Comparison of ENCODE assay signal across 8 cellular contexts in genomic region chr17:80782536-80783427, GRCh38.
DNase-seq lines count a peak whose midpoint lies in the region; ATAC-seq and TF ChIP-seq lines count a peak whose summit lies in the region.

No MANE protein-coding gene starts in this region.

- no peaks in the 10 kb centered on the region for H3K79me2 ChIP-seq in mammary epithelial cell (ENCODE audit: insufficient read depth, low read length)

- peaks cover 7% of the 10 kb centered on the region for H3K4me1 Mint-ChIP-seq in MCF 10A (ENCODE audit: insufficient read depth, unreplicated experiment)
- peaks cover 92% of the 10 kb centered on the region for H3K4me1 Mint-ChIP-seq in activated CD8-positive, alpha-beta T cell treated with anti-CD3 and anti-CD28 coated beads, Interleukin-2, amount 10 ng/mL, durations not matched to agents 7 days and 5 days (ENCODE audit: low read depth)

- intact Hi-C loops in MCF 10A (cut with micrococcal nuclease): no loop called here
- intact Hi-C loops in mammary epithelial cell (cut with micrococcal nuclease): no loop called here

- peak; percentile 74 for ATAC-seq in activated CD8-positive, alpha-beta T cell treated with anti-CD3 and anti-CD28 coated beads, Interleukin-2, amount 10 ng/mL, durations not matched to agents 7 days and 5 days
- peak; percentile 44 for ATAC-seq in gastroesophageal sphincter
- ATAC-seq in HG02840 (IDR thresholded peaks at IDR 0.05; ENCODE audit: low FRiP score, unreplicated experiment): no peak
- ATAC-seq in GM19351 (IDR thresholded peaks at IDR 0.05; ENCODE audit: unreplicated experiment): no peak

- H3K9ac ChIP-seq in mammary epithelial cell (ENCODE audit: insufficient read depth, low read length): no peak overlapping the region

- H3K27ac ChIP-seq in mammary epithelial cell (ENCODE audit: insufficient read depth, low read depth, low read length): no peak overlapping the region
- H3K27ac ChIP-seq in gastroesophageal sphincter: peak overlapping the region in 3 of 4 donors; percentile 55 to 74 (median 69)
- peak overlapping the region; percentile 90 for H3K27ac ChIP-seq in thymus (ENCODE audit: low read depth)
- H3K27ac ChIP-seq in SJCRH30: no peak overlapping the region

- POLR2A ChIA-PET in MCF 10A (lab: Yijun Ruan, JAX): no interaction called here
- POLR2A ChIA-PET in activated CD8-positive, alpha-beta T cell treated with anti-CD3 and anti-CD28 coated beads, Interleukin-2, amount 10 ng/mL, durations not matched to agents 7 days and 5 days (lab: Charles Lee): interaction anchor here (0.6 to 4.0 kb wide), 7 partner anchors 8 to 67 kb away, joined by 3 to 41 read pairs (median 4); no protein-coding TSS in a partner anchor

- H4K20me1 ChIP-seq in mammary epithelial cell (ENCODE audit: insufficient read depth, low read length): no peaks in the 10 kb centered on the region

- H2AFZ ChIP-seq in mammary epithelial cell (ENCODE audit: low read depth, low read length): no peak overlapping the region

- no peak for TF ChIP-seq POLR2A in gastroesophageal sphincter (IDR thresholded peaks at IDR 0.05)

- H3K27ac Mint-ChIP-seq in MCF 10A (ENCODE audit: low read depth, unreplicated experiment): no peak overlapping the region
- H3K27ac Mint-ChIP-seq in activated CD8-positive, alpha-beta T cell treated with anti-CD3 and anti-CD28 coated beads, Interleukin-2, amount 10 ng/mL, durations not matched to agents 7 days and 5 days: peak overlapping the region; percentile 92

- dilution Hi-C loops in mammary epithelial cell (cut with HindIII; ENCODE audit: low sequenced_read_pairs): no loop called here

- BruUV-seq in MCF 10A (replicated peaks; lab: Mats Ljungman, UMichigan) (no TSS peak), mammary epithelial cell (replicated peaks; lab: Mats Ljungman, UMichigan) (no TSS peak)

- peaks cover 11% of the 10 kb centered on the region for H3K36me3 Mint-ChIP-seq in MCF 10A (ENCODE audit: insufficient read depth, unreplicated experiment)
- H3K36me3 Mint-ChIP-seq in activated CD8-positive, alpha-beta T cell treated with anti-CD3 and anti-CD28 coated beads, Interleukin-2, amount 10 ng/mL, durations not matched to agents 7 days and 5 days (ENCODE audit: low read depth): peaks cover 54% of the 10 kb centered on the region

- CTCF ChIA-PET in MCF 10A (lab: Yijun Ruan, JAX) (interaction anchor here (0.5 to 0.8 kb wide), 3 partner anchors 62 to 224 kb away, joined by 3 to 4 read pairs (median 3); no protein-coding TSS in a partner anchor), mammary epithelial cell (lab: Charles Lee; ENCODE audit: low non-redundant PET) (interaction anchor here (0.6 kb wide), 1 partner anchor 347 kb away, joined by 8 read pairs; no protein-coding TSS in a partner anchor)
- CTCF ChIA-PET in activated CD8-positive, alpha-beta T cell treated with anti-CD3 and anti-CD28 coated beads, Interleukin-2, amount 10 ng/mL, durations not matched to agents 7 days and 5 days (lab: Charles Lee): interaction anchor here (0.7 to 4.4 kb wide), 14 partner anchors 8 to 681 kb away, joined by 3 to 44 read pairs (median 4); partner anchors contain the start of gene GAA

- H3K27me3 Mint-ChIP-seq in MCF 10A (ENCODE audit: insufficient read depth, unreplicated experiment): no peaks in the 10 kb centered on the region
- H3K27me3 Mint-ChIP-seq in activated CD8-positive, alpha-beta T cell treated with anti-CD3 and anti-CD28 coated beads, Interleukin-2, amount 10 ng/mL, durations not matched to agents 7 days and 5 days (ENCODE audit: low read depth): no peaks in the 10 kb centered on the region

- H3K4me1 ChIP-seq in mammary epithelial cell (ENCODE audit: insufficient read depth, low read length): no peaks in the 10 kb centered on the region
- H3K4me1 ChIP-seq in gastroesophageal sphincter: peaks cover 0 to 67% (median 0%) of the 10 kb centered on the region in 3 donors
- peaks cover 25% of the 10 kb centered on the region for H3K4me1 ChIP-seq in thymus (ENCODE audit: control insufficient read depth, insufficient read depth, low read length)
- H3K4me1 ChIP-seq in SJCRH30: peaks cover 23% of the 10 kb centered on the region

- H3K4me3 Mint-ChIP-seq in MCF 10A (ENCODE audit: unreplicated experiment): no peak overlapping the region
- peak overlapping the region; percentile 65 for H3K4me3 Mint-ChIP-seq in activated CD8-positive, alpha-beta T cell treated with anti-CD3 and anti-CD28 coated beads, Interleukin-2, amount 10 ng/mL, durations not matched to agents 7 days and 5 days

- no peak for TF ChIP-seq CTCF in MCF 10A (IDR thresholded peaks at IDR 0.05; ENCODE audit: unreplicated experiment)
- TF ChIP-seq CTCF in mammary epithelial cell (conservative IDR thresholded peaks at IDR 0.05 in 1 of 2, IDR thresholded peaks at IDR 0.05 in 1 of 2; ENCODE audit: extremely low read depth in 1 of 2, insufficient read depth in 1 of 2, low read depth in 1 of 2, low read length in 2 of 2): no peak
- no peak for TF ChIP-seq CTCF in gastroesophageal sphincter (IDR thresholded peaks at IDR 0.05)

- H3K9me3 ChIP-seq in mammary epithelial cell (replicated peaks; ENCODE audit: insufficient read depth, low read length): no peaks in the 10 kb centered on the region
- H3K9me3 ChIP-seq in gastroesophageal sphincter: no peaks in the 10 kb centered on the region
- no peaks in the 10 kb centered on the region for H3K9me3 ChIP-seq in thymus (ENCODE audit: control insufficient read depth)
- H3K9me3 ChIP-seq in SJCRH30 (replicated peaks): no peaks in the 10 kb centered on the region

- in situ Hi-C loops in mammary epithelial cell (cut with MboI; ENCODE audit: low sequenced_read_pairs in 2 of 2): no loop called here

- H3K4me3 ChIP-seq in mammary epithelial cell (replicated peaks in 1 of 3; ENCODE audit: insufficient read depth in 1 of 3, low read depth in 2 of 3, low read length in 3 of 3) (no peak overlapping the region), gastroesophageal sphincter (no peak overlapping the region), thymus (ENCODE audit: low read length) (peak overlapping the region; percentile 8), SJCRH30 (no peak overlapping the region)

- peak; percentile 21 for DNase-seq in MCF 10A (ENCODE audit: unreplicated experiment)
- DNase-seq in mammary epithelial cell: no peak
- peak; percentile 80 for DNase-seq in activated CD8-positive, alpha-beta T cell treated with anti-CD3 and anti-CD28 coated beads, Interleukin-2, amount 10 ng/mL, durations not matched to agents 7 days and 5 days
- DNase-seq in SJCRH30: no peak

- 92% methylated on average over 14 of the region's 16 CpGs for WGBS in mammary epithelial cell (ENCODE audit: low coverage, missing lambda C conversion rate)
- 38% methylated on average over 7 to 13 of the region's 16 CpGs for WGBS in gastroesophageal sphincter (ENCODE audit: low coverage in 1 of 2), 2 donors
- WGBS in thymus: 22% methylated on average over 16 of the region's 16 CpGs

- H3K36me3 ChIP-seq in mammary epithelial cell (ENCODE audit: insufficient read depth, low read length): no peaks in the 10 kb centered on the region
- H3K36me3 ChIP-seq in gastroesophageal sphincter: peaks cover 0 to 6% of the 10 kb centered on the region in 2 donors
- H3K36me3 ChIP-seq in thymus (ENCODE audit: control insufficient read depth, insufficient read depth): peaks cover 16% of the 10 kb centered on the region
- no peaks in the 10 kb centered on the region for H3K36me3 ChIP-seq in SJCRH30

- no peak overlapping the region for H3K4me2 ChIP-seq in mammary epithelial cell (ENCODE audit: insufficient read depth, low read depth, low read length)

- no peak for TF ChIP-seq EP300 in gastroesophageal sphincter (IDR thresholded peaks at IDR 0.05)

- H3K27me3 ChIP-seq in mammary epithelial cell (ENCODE audit: insufficient read depth, low read length) (no peaks in the 10 kb centered on the region), gastroesophageal sphincter (no peaks in the 10 kb centered on the region), thymus (ENCODE audit: control insufficient read depth, insufficient read depth) (no peaks in the 10 kb centered on the region), SJCRH30 (no peaks in the 10 kb centered on the region)

- H3K9me3 Mint-ChIP-seq in MCF 10A (ENCODE audit: unreplicated experiment): no peaks in the 10 kb centered on the region
- no peaks in the 10 kb centered on the region for H3K9me3 Mint-ChIP-seq in activated CD8-positive, alpha-beta T cell treated with anti-CD3 and anti-CD28 coated beads, Interleukin-2, amount 10 ng/mL, durations not matched to agents 7 days and 5 days (ENCODE audit: insufficient read depth)

Comparison
In these comparisons a context has a peak if more than half of its experiments do, and no peak if none do; other contexts are left out.
1. DNase-seq: peak in MCF 10A (single experiment) and activated CD8-positive, alpha-beta T cell treated with anti-CD3 and anti-CD28 coated beads, Interleukin-2, amount 10 ng/mL, durations not matched to agents 7 days and 5 days (single experiment); none in mammary epithelial cell (single experiment) and SJCRH30 (0 of 2).
2. H3K27ac ChIP-seq: peak in gastroesophageal sphincter (3 of 4) and thymus (single experiment); none in mammary epithelial cell (single experiment) and SJCRH30 (single experiment).
3. ATAC-seq: peak in activated CD8-positive, alpha-beta T cell treated with anti-CD3 and anti-CD28 coated beads, Interleukin-2, amount 10 ng/mL, durations not matched to agents 7 days and 5 days (single experiment) and gastroesophageal sphincter (single experiment); none in HG02840 (single experiment) and GM19351 (single experiment).